ENCODE assay signal across 1 cellular context in genomic region chr4:39490322-39490721, GRCh38.
A peak's percentile ranks its signal among the peaks of the same experiment; 100 is the strongest.
TF ChIP-seq lines count a peak whose summit lies in the region.

No MANE protein-coding gene starts in this region.

TF ChIP-seq in HepG2, 621 proteins besides CTCF, POLR2A, EP300 and RAD21:
- peak; percentile 83 for TF ChIP-seq ESRRA (CRISPR knock-in tag; IDR thresholded peaks at IDR 0.05; ENCODE audit: low read depth)
- TF ChIP-seq ZBTB44 (CRISPR knock-in tag; IDR thresholded peaks at IDR 0.05), result no peak
- 0 out of 2 replicates have a peak, but pooled peaks have one; percentile 14 for TF ChIP-seq HNF4A (CRISPR knock-in tag; IDR thresholded peaks at IDR 0.05)
- no peak for TF ChIP-seq ZNF740 (CRISPR knock-in tag; IDR thresholded peaks at IDR 0.05)
- peak; percentile 64 for TF ChIP-seq RARA (CRISPR knock-in tag; IDR thresholded peaks at IDR 0.05)
- TF ChIP-seq ZBED4 (CRISPR knock-in tag; IDR thresholded peaks at IDR 0.05; ENCODE audit: borderline replicate concordance), result no peak
- no peak for TF ChIP-seq TEAD3 (CRISPR knock-in tag; optimal IDR thresholded peaks at IDR 0.05; ENCODE audit: borderline replicate concordance)
- TF ChIP-seq ZNF431 (CRISPR knock-in tag; IDR thresholded peaks at IDR 0.05; ENCODE audit: borderline replicate concordance, low read depth), result no peak
- no peak for TF ChIP-seq ZNF34 (CRISPR knock-in tag; IDR thresholded peaks at IDR 0.05; ENCODE audit: borderline replicate concordance)
